Comparison of ENCODE assay signal across 2 cellular contexts in genomic region chr11:116687458-116688201, GRCh38.
TF ChIP-seq lines count a peak whose summit lies in the region.

No MANE protein-coding gene starts in this region.

TF ChIP-seq in SK-N-SH, 30 proteins besides CTCF, POLR2A, EP300 and RAD21 (continued from another document):
- no peak for TF ChIP-seq USF2 (IDR thresholded peaks at IDR 0.05; ENCODE audit: borderline replicate concordance, low read depth, low read length)
- no peak for TF ChIP-seq EZH2phosphoT487 (IDR thresholded peaks at IDR 0.05; ENCODE audit: borderline replicate concordance, low read depth)
- TF ChIP-seq, protein P1, sequence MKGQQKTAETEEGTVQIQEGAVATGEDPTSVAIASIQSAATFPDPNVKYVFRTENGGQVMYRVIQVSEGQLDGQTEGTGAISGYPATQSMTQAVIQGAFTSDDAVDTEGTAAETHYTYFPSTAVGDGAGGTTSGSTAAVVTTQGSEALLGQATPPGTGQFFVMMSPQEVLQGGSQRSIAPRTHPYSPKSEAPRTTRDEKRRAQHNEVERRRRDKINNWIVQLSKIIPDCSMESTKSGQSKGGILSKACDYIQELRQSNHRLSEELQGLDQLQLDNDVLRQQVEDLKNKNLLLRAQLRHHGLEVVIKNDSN (IDR thresholded peaks at IDR 0.05; ENCODE audit: borderline replicate concordance, low read depth) = no peak
- TF ChIP-seq RFX5 (IDR thresholded peaks at IDR 0.05; ENCODE audit: low read length) = no peak
- TF ChIP-seq TEAD4 (IDR thresholded peaks at IDR 0.05; ENCODE audit: borderline replicate concordance, insufficient read depth) = no peak
- no peak for TF ChIP-seq ZBTB33 (IDR thresholded peaks at IDR 0.05; ENCODE audit: borderline replicate concordance, low read depth)
- TF ChIP-seq YY1 (IDR thresholded peaks at IDR 0.05; ENCODE audit: low read depth) = no peak
- TF ChIP-seq RCOR1 (IDR thresholded peaks at IDR 0.05; ENCODE audit: low read length) = no peak
- no peak for TF ChIP-seq ELF1 (IDR thresholded peaks at IDR 0.05)
- TF ChIP-seq NRF1 (IDR thresholded peaks at IDR 0.05; ENCODE audit: low read depth, low read length) = no peak
- no peak for TF ChIP-seq REST (IDR thresholded peaks at IDR 0.05; ENCODE audit: low read depth, low read length)
- no peak for TF ChIP-seq SIN3A (IDR thresholded peaks at IDR 0.05; ENCODE audit: borderline replicate concordance, low read depth, low read length)
- no peak for TF ChIP-seq CHD2 (IDR thresholded peaks at IDR 0.05; ENCODE audit: low read length, partially characterized antibody)

TF ChIP-seq in SK-N-SH treated with all-trans-retinoic acid at 6 μM for 48 hours, 23 proteins besides CTCF, POLR2A, EP300 and RAD21 (continued from another document):
- TF ChIP-seq CREB5 (CRISPR knock-in tag; IDR thresholded peaks at IDR 0.05; ENCODE audit: low read depth) (no peak), ZNF565 (CRISPR knock-in tag; conservative IDR thresholded peaks at IDR 0.05; ENCODE audit: low read depth) (no peak), ZC3H10 (CRISPR knock-in tag; IDR thresholded peaks at IDR 0.05) (no peak), TCF4 (CRISPR knock-in tag; IDR thresholded peaks at IDR 0.05; ENCODE audit: borderline replicate concordance) (no peak), BACH2 (CRISPR knock-in tag; IDR thresholded peaks at IDR 0.05; ENCODE audit: borderline replicate concordance) (no peak), RARB (CRISPR knock-in tag; IDR thresholded peaks at IDR 0.05) (no peak), SNAI2 (CRISPR knock-in tag; IDR thresholded peaks at IDR 0.05) (no peak)
- TF ChIP-seq, protein P2, sequence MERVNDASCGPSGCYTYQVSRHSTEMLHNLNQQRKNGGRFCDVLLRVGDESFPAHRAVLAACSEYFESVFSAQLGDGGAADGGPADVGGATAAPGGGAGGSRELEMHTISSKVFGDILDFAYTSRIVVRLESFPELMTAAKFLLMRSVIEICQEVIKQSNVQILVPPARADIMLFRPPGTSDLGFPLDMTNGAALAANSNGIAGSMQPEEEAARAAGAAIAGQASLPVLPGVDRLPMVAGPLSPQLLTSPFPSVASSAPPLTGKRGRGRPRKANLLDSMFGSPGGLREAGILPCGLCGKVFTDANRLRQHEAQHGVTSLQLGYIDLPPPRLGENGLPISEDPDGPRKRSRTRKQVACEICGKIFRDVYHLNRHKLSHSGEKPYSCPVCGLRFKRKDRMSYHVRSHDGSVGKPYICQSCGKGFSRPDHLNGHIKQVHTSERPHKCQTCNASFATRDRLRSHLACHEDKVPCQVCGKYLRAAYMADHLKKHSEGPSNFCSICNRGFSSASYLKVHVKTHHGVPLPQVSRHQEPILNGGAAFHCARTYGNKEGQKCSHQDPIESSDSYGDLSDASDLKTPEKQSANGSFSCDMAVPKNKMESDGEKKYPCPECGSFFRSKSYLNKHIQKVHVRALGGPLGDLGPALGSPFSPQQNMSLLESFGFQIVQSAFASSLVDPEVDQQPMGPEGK (CRISPR knock-in tag; IDR thresholded peaks at IDR 0.05; ENCODE audit: borderline replicate concordance) = no peak
- TF ChIP-seq, protein P3, sequence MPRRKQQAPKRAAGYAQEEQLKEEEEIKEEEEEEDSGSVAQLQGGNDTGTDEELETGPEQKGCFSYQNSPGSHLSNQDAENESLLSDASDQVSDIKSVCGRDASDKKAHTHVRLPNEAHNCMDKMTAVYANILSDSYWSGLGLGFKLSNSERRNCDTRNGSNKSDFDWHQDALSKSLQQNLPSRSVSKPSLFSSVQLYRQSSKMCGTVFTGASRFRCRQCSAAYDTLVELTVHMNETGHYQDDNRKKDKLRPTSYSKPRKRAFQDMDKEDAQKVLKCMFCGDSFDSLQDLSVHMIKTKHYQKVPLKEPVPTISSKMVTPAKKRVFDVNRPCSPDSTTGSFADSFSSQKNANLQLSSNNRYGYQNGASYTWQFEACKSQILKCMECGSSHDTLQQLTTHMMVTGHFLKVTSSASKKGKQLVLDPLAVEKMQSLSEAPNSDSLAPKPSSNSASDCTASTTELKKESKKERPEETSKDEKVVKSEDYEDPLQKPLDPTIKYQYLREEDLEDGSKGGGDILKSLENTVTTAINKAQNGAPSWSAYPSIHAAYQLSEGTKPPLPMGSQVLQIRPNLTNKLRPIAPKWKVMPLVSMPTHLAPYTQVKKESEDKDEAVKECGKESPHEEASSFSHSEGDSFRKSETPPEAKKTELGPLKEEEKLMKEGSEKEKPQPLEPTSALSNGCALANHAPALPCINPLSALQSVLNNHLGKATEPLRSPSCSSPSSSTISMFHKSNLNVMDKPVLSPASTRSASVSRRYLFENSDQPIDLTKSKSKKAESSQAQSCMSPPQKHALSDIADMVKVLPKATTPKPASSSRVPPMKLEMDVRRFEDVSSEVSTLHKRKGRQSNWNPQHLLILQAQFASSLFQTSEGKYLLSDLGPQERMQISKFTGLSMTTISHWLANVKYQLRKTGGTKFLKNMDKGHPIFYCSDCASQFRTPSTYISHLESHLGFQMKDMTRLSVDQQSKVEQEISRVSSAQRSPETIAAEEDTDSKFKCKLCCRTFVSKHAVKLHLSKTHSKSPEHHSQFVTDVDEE (CRISPR knock-in tag; IDR thresholded peaks at IDR 0.05) = no peak
